Comparison of ENCODE assay signal across 8 cellular contexts in the genomic region with DNA sequence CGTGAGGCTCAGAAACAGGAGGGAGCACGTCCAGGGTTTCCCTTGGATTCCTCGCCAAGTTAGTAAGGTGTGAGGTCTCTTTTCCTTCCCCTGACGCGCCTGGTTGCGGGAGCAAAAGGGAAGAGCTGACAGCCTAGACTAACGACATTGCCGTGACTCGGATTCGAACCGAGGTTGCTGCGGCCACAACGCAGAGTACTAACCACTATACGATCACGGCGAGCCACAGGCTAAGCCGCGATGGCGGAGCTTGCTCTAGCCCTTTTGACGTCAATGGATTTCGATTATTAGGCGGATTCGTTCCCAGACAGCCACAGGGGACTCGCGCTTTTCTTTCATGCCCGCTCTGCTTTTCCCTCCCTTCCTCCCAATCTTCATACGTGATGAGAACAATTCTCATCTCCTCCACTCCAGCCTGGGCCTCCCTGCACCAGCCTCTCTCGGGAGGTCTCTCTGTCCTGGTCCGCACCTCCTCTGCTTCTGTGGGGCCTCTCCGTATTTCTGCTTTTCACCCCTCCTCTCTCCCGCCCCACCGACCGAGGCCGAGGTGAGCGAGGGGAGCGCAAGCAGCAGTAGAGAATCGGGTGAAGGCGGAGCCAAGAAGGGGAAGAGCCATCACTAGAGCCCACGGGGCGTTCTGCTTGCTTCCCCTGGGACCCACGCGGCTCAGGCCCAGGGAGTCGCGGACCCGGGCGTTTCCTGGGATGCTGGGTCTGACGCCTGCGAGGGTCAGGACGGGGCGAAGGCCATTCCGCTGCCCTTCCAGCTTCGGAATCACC.
A peak's percentile ranks its signal among the peaks of the same experiment; 100 is the strongest.
DNase-seq lines count a peak whose midpoint lies in the region; ATAC-seq, FAIRE-seq and TF ChIP-seq lines count a peak whose summit lies in the region.
"Not testable (repeated sequence)": the region's sequence is repeated elsewhere in the genome, so short reads cannot be mapped to it uniquely, and the experiment has no call there.

No MANE protein-coding gene starts in this region.

- peaks cover 27% of the 10 kb centered on the region for H3K27me3 Mint-ChIP-seq in activated naive CD4-positive, alpha-beta T cell treated with anti-CD3 and anti-CD28 coated beads, Interleukin-2, amount 50 U/mL, for 24 hours

- H3K27ac ChIP-seq in A549, result peak overlapping the region; percentile 81 to 89
- not testable (repeated sequence) for H3K27ac ChIP-seq in muscle layer of duodenum (ENCODE audit: low read length)

- H3K36me3 Mint-ChIP-seq in activated naive CD4-positive, alpha-beta T cell treated with anti-CD3 and anti-CD28 coated beads, Interleukin-2, amount 50 U/mL, for 24 hours, result not testable (repeated sequence)

- H3K36me3 ChIP-seq in muscle layer of duodenum (ENCODE audit: control insufficient read depth in 1 of 2, insufficient read depth in 2 of 2, low read length in 2 of 2), result not testable (repeated sequence)

- not testable (repeated sequence) for TF ChIP-seq EP300 in A549 (IDR thresholded peaks at IDR 0.05)

- ATAC-seq in A549, result peak; percentile 92 to 93
- ATAC-seq in GM19463 (IDR thresholded peaks at IDR 0.05; ENCODE audit: unreplicated experiment), result peak; percentile 61
- peak; percentile 76 for ATAC-seq in HG03196 (IDR thresholded peaks at IDR 0.05; ENCODE audit: unreplicated experiment)

- H3K4me1 ChIP-seq in A549, result peaks cover 12% of the 10 kb centered on the region; the same call in 2 of the 3 replicates
- not testable (repeated sequence) for H3K4me1 ChIP-seq in muscle layer of duodenum (ENCODE audit: control insufficient read depth in 1 of 2, insufficient read depth in 2 of 2, low read length in 2 of 2)

- not testable (repeated sequence) for DNase-seq in A549 (ENCODE audit: low read depth in 1 of 2, low spot score in 1 of 2); fibroblast of mammary gland (ENCODE audit: low read depth)
- DNase-seq in stimulated activated CD4-positive, alpha-beta T cell treated with anti-CD3 and anti-CD28 coated beads, Interleukin-4, amount 100 ng/mL, for 1 hour, result peak; percentile 68

- H3K4me2 ChIP-seq in A549, result peak overlapping the region; percentile 82

- TF ChIP-seq RAD21 in A549 (conservative IDR thresholded peaks at IDR 0.05 in 1 of 2, IDR thresholded peaks at IDR 0.05 in 1 of 2), result not testable (repeated sequence)

- TF ChIP-seq CTCF in A549 (IDR thresholded peaks at IDR 0.05); WI38 (IDR thresholded peaks at IDR 0.05; ENCODE audit: low read depth, low read length); fibroblast of mammary gland (conservative IDR thresholded peaks at IDR 0.05; ENCODE audit: control insufficient read depth, insufficient read depth, low read depth, low read length): not testable (repeated sequence)

- H3K9me3 ChIP-seq in A549; muscle layer of duodenum (ENCODE audit: control insufficient read depth in 1 of 2, low read length in 2 of 2): not testable (repeated sequence)

- WGBS in A549 (ENCODE audit: missing lambda C conversion rate), result no CpG with 5 or more reads among the region's 52 CpGs

- not testable (repeated sequence) for H3K4me1 Mint-ChIP-seq in activated naive CD4-positive, alpha-beta T cell treated with anti-CD3 and anti-CD28 coated beads, Interleukin-2, amount 50 U/mL, for 24 hours

- peaks cover 22% of the 10 kb centered on the region for H3K27me3 ChIP-seq in muscle layer of duodenum (ENCODE audit: low read depth, low read length)

- FAIRE-seq in A549 (lab: Jason Lieb, UNC), result peak; percentile 96

- TF ChIP-seq POLR2A in A549 (IDR thresholded peaks at IDR 0.05; ENCODE audit: low read length), result not testable (repeated sequence)

- POLR2A ChIA-PET in A549 (lab: Yijun Ruan, JAX), result interaction anchor here (1.0 to 2.0 kb wide), 5 partner anchors 24 to 264 kb away, joined by 3 to 22 read pairs (median 8); no protein-coding TSS in a partner anchor

- peak overlapping the region; percentile 90 for H3K27ac Mint-ChIP-seq in activated naive CD4-positive, alpha-beta T cell treated with anti-CD3 and anti-CD28 coated beads, Interleukin-2, amount 50 U/mL, for 24 hours

- peak overlapping the region; percentile 55 for H3K4me3 ChIP-seq in A549
- H3K4me3 ChIP-seq in WI38 (ENCODE audit: low read depth, low read length), result peak overlapping the region; percentile 58
- H3K4me3 ChIP-seq in fibroblast of mammary gland (ENCODE audit: control insufficient read depth, low read depth, low read length), result peak overlapping the region; percentile 52
- H3K4me3 ChIP-seq in muscle layer of duodenum (ENCODE audit: low read depth in 1 of 2, low read length in 2 of 2), result peak overlapping the region; percentile 50 to 64

- not testable (repeated sequence) for H3K9me3 Mint-ChIP-seq in activated naive CD4-positive, alpha-beta T cell treated with anti-CD3 and anti-CD28 coated beads, Interleukin-2, amount 50 U/mL, for 24 hours

- CTCF ChIA-PET in A549 (lab: Yijun Ruan, JAX), result interaction anchor here (0.6 kb wide), 1 partner anchor 68 kb away, joined by 3 read pairs; no protein-coding TSS in a partner anchor

- peak overlapping the region; percentile 82 for H3K4me3 Mint-ChIP-seq in activated naive CD4-positive, alpha-beta T cell treated with anti-CD3 and anti-CD28 coated beads, Interleukin-2, amount 50 U/mL, for 24 hours

TF ChIP-seq in A549, 52 proteins besides CTCF, POLR2A, EP300 and RAD21:
- TF ChIP-seq PHF8 (IDR thresholded peaks at IDR 0.05; ENCODE audit: borderline replicate concordance, low read depth), result 0 out of 2 replicates have a peak, but pooled peaks have one; percentile 19
- TF ChIP-seq, protein P1, sequence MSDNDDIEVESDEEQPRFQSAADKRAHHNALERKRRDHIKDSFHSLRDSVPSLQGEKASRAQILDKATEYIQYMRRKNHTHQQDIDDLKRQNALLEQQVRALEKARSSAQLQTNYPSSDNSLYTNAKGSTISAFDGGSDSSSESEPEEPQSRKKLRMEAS (IDR thresholded peaks at IDR 0.05), result 0 out of 2 replicates have a peak, but pooled peaks have one; percentile 19
